9 cellular contexts compared by ENCODE assay signal in genomic region chr5:138975098-138975847, GRCh38.
DNase-seq lines count a peak whose midpoint lies in the region; ATAC-seq and TF ChIP-seq lines count a peak whose summit lies in the region.
"Had no signal": no experiment of that assay in that cellular context is flagged by ENCODE, and none has a peak within 500 bp of the region (broad histone marks: within the 10 kb centered on the region; RNA-seq: fewer than 3 reads in every experiment).

No MANE protein-coding gene starts in this region.

- H3K27me3 Mint-ChIP-seq in GM23338 (ENCODE audit: insufficient read depth, low read depth, poor library complexity) = peaks cover 4% of the 10 kb centered on the region
- H3K27me3 Mint-ChIP-seq in activated T-cell treated with anti-CD3 and anti-CD28 coated beads, Interleukin-2, amount 50 U/mL, for 24 hours = no peaks in the 10 kb centered on the region
- H3K27me3 Mint-ChIP-seq: stimulated activated naive CD8-positive, alpha-beta T cell treated with anti-CD3 and anti-CD28 coated beads, Interleukin-15, Interleukin-2, amounts not matched to agents 100 ng/mL and 50 ng/mL, for 24 hours had no signal

- H3K4me3 ChIP-seq in osteoblast (ENCODE audit: insufficient read depth, low read length) (no peak overlapping the region), GM23338 (no peak overlapping the region)

- no peak overlapping the region for H3K27ac Mint-ChIP-seq in GM23338
- no peak overlapping the region for H3K27ac Mint-ChIP-seq in activated T-cell treated with anti-CD3 and anti-CD28 coated beads, Interleukin-2, amount 50 U/mL, for 24 hours
- H3K27ac Mint-ChIP-seq: stimulated activated naive CD8-positive, alpha-beta T cell treated with anti-CD3 and anti-CD28 coated beads, Interleukin-15, Interleukin-2, amounts not matched to agents 100 ng/mL and 50 ng/mL, for 24 hours had no signal

- H3F3A ChIP-seq in GM23338 (replicated peaks; ENCODE audit: low read depth) = no peaks in the 10 kb centered on the region

- H3K27ac ChIP-seq in osteoblast (ENCODE audit: low read depth, low read length) = peak overlapping the region; percentile 62
- H3K27ac ChIP-seq in GM23338 (ENCODE audit: low read depth) = no peak overlapping the region

- no peaks in the 10 kb centered on the region for H3K36me3 ChIP-seq in osteoblast (ENCODE audit: insufficient read depth, low read length)
- H3K36me3 ChIP-seq in GM23338 (ENCODE audit: insufficient read depth) = no peaks in the 10 kb centered on the region

- no peak for ATAC-seq in GM21367 (IDR thresholded peaks at IDR 0.05; ENCODE audit: unreplicated experiment)
- ATAC-seq in GM23338 = no peak

- H3K4me1 Mint-ChIP-seq in GM23338 = peaks cover 26% of the 10 kb centered on the region
- H3K4me1 Mint-ChIP-seq in activated T-cell treated with anti-CD3 and anti-CD28 coated beads, Interleukin-2, amount 50 U/mL, for 24 hours (ENCODE audit: low read depth) = peaks cover 12% of the 10 kb centered on the region

- no peaks in the 10 kb centered on the region for H3K9me3 ChIP-seq in osteoblast (ENCODE audit: low read depth, low read length)

- DNase-seq in AG20443 (ENCODE audit: low spot score) (peak; percentile 79), NCI-H510A treated with DMSO at 0.1 percent for 48 hours (lab: John Stamatoyannopoulos, UW) (peak; percentile 53), fibroblast of peridontal ligament (ENCODE audit: extremely low read depth) (peak; percentile 63), osteoblast (ENCODE audit: insufficient read length, low spot score, missing footprints) (no peak), GM23338 (ENCODE audit: low spot score) (no peak), DMS 273 treated with DMSO at 0.1 percent for 48 hours (lab: John Stamatoyannopoulos, UW) (no peak)
- no peak for DNase-seq in activated T-cell treated with anti-CD3 and anti-CD28 coated beads, Interleukin-2, amount 50 U/mL, for 24 hours

- TF ChIP-seq CTCF in osteoblast (IDR thresholded peaks at IDR 0.05; ENCODE audit: extremely low read depth, low read depth, low read length) (no peak), GM23338 (conservative IDR thresholded peaks at IDR 0.05; ENCODE audit: low read depth in 2 of 2) (no peak)

- H3K9me3 Mint-ChIP-seq in GM23338 = no peaks in the 10 kb centered on the region
- H3K9me3 Mint-ChIP-seq in activated T-cell treated with anti-CD3 and anti-CD28 coated beads, Interleukin-2, amount 50 U/mL, for 24 hours = no peaks in the 10 kb centered on the region
- H3K9me3 Mint-ChIP-seq: stimulated activated naive CD8-positive, alpha-beta T cell treated with anti-CD3 and anti-CD28 coated beads, Interleukin-15, Interleukin-2, amounts not matched to agents 100 ng/mL and 50 ng/mL, for 24 hours had no signal

- H3K27me3 ChIP-seq in osteoblast (ENCODE audit: insufficient read depth, low read length) (no peaks in the 10 kb centered on the region), GM23338 (ENCODE audit: insufficient read depth) (no peaks in the 10 kb centered on the region)

- H3K79me2 ChIP-seq in osteoblast (ENCODE audit: insufficient read depth, low read length) (no peaks in the 10 kb centered on the region), GM23338 (replicated peaks; ENCODE audit: insufficient read depth) (no peaks in the 10 kb centered on the region)

- H3K4me1 ChIP-seq in osteoblast (ENCODE audit: insufficient read depth, low read length) (peaks cover 28% of the 10 kb centered on the region), GM23338 (ENCODE audit: insufficient read depth) (peaks cover 20% of the 10 kb centered on the region)

- H3K36me3 Mint-ChIP-seq in GM23338 (ENCODE audit: low read depth) = no peaks in the 10 kb centered on the region; the same call in 2 of the 3 replicates
- no peaks in the 10 kb centered on the region for H3K36me3 Mint-ChIP-seq in activated T-cell treated with anti-CD3 and anti-CD28 coated beads, Interleukin-2, amount 50 U/mL, for 24 hours (ENCODE audit: low read depth)

- H3K4me3 Mint-ChIP-seq in GM23338 = no peak overlapping the region
- no peak overlapping the region for H3K4me3 Mint-ChIP-seq in activated T-cell treated with anti-CD3 and anti-CD28 coated beads, Interleukin-2, amount 50 U/mL, for 24 hours
- H3K4me3 Mint-ChIP-seq: stimulated activated naive CD8-positive, alpha-beta T cell treated with anti-CD3 and anti-CD28 coated beads, Interleukin-15, Interleukin-2, amounts not matched to agents 100 ng/mL and 50 ng/mL, for 24 hours had no signal

- H3K4me2 ChIP-seq in osteoblast (ENCODE audit: insufficient read depth, low read length) (peak overlapping the region; percentile 15), GM23338 (no peak overlapping the region)

- 0 out of 2 replicates have a peak, but pooled peaks cover 3% of the 10 kb centered on the region for H3K9me2 ChIP-seq in GM23338 (ENCODE audit: insufficient read depth)

- H2AFZ ChIP-seq in osteoblast (ENCODE audit: low read length) (no peak overlapping the region), GM23338 (no peak overlapping the region)

- H4K20me1 ChIP-seq in osteoblast (ENCODE audit: insufficient read depth, low read length) (peaks cover 8% of the 10 kb centered on the region), GM23338 (replicated peaks; ENCODE audit: insufficient read depth) (no peaks in the 10 kb centered on the region)

TF ChIP-seq in GM23338, 12 proteins besides CTCF, POLR2A, EP300 and RAD21 (continues in another document):
- TF ChIP-seq EZH2phosphoT487 (IDR thresholded peaks at IDR 0.05; ENCODE audit: unreplicated experiment) = no peak
- TF ChIP-seq ZNF114 (CRISPR knock-in tag; IDR thresholded peaks at IDR 0.05) = no peak
- TF ChIP-seq NANOG (IDR thresholded peaks at IDR 0.05; ENCODE audit: borderline replicate concordance) = no peak
- TF ChIP-seq JUNB (IDR thresholded peaks at IDR 0.05; ENCODE audit: unreplicated experiment) = no peak
- no peak for TF ChIP-seq REST (IDR thresholded peaks at IDR 0.05; ENCODE audit: unreplicated experiment)
- TF ChIP-seq ETS1 (IDR thresholded peaks at IDR 0.05) = no peak
- TF ChIP-seq ZNF331 (CRISPR knock-in tag; IDR thresholded peaks at IDR 0.05; ENCODE audit: low read depth) = no peak

Comparison
In these comparisons a context has a peak if more than half of its experiments do, and no peak if none do; other contexts are left out.
1. DNase-seq: peak in AG20443 (single experiment), NCI-H510A treated with DMSO at 0.1 percent for 48 hours (single experiment) and fibroblast of peridontal ligament (single experiment); none in osteoblast (single experiment), GM23338 (single experiment), DMS 273 treated with DMSO at 0.1 percent for 48 hours (single experiment) and activated T-cell treated with anti-CD3 and anti-CD28 coated beads, Interleukin-2, amount 50 U/mL, for 24 hours (single experiment).